In genomic region chr7:5486389-5486755, GRCh38 we compare ENCODE assay signal across 8 cellular contexts. TPM values are rescaled to one million over a fixed set of nuclear protein-coding genes. Genes with fewer than 3 reads are reported as not detected.
A peak's percentile ranks its signal among the peaks of the same experiment; 100 is the strongest.
DNase-seq lines count a peak whose midpoint lies in the region; ATAC-seq and TF ChIP-seq lines count a peak whose summit lies in the region.
"Not testable (repeated sequence)": the region's sequence is repeated elsewhere in the genome, so short reads cannot be mapped to it uniquely, and the experiment has no call there.

No MANE protein-coding gene starts in this region.

- not testable (repeated sequence) for DNase-seq in CD4-positive, alpha-beta memory T cell; SK-N-MC (ENCODE audit: low read depth, low spot score); activated naive CD8-positive, alpha-beta T cell treated with anti-CD3 and anti-CD28 coated beads, Interleukin-2, amount 50 U/mL, for 24 hours; endothelial cell (ENCODE audit: low spot score); left lung; osteoblast (ENCODE audit: insufficient read length, low spot score, missing footprints)

- H3K27ac ChIP-seq in CD4-positive, alpha-beta memory T cell (ENCODE audit: low read depth, low read length) = peak overlapping the region; percentile 6
- not testable (repeated sequence) for H3K27ac ChIP-seq in SK-N-MC; left lung; osteoblast (ENCODE audit: low read depth, low read length); thymus (ENCODE audit: low read depth)

- peaks cover 15% of the 10 kb centered on the region for H4K20me1 ChIP-seq in osteoblast (ENCODE audit: insufficient read depth, low read length)

- H3K9me3 Mint-ChIP-seq in CD4-positive, alpha-beta memory T cell; activated naive CD8-positive, alpha-beta T cell treated with anti-CD3 and anti-CD28 coated beads, Interleukin-2, amount 50 U/mL, for 24 hours; endothelial cell (ENCODE audit: unreplicated experiment): not testable (repeated sequence)

- intact Hi-C loops in CD4-positive, alpha-beta memory T cell (cut with micrococcal nuclease); left lung (cut with DNase I): not testable (repeated sequence)

- H3K27ac Mint-ChIP-seq in CD4-positive, alpha-beta memory T cell = peak overlapping the region; percentile 35 to 91 (median 70)
- H3K27ac Mint-ChIP-seq in activated naive CD8-positive, alpha-beta T cell treated with anti-CD3 and anti-CD28 coated beads, Interleukin-2, amount 50 U/mL, for 24 hours = not testable (repeated sequence)
- peak overlapping the region; percentile 72 for H3K27ac Mint-ChIP-seq in endothelial cell (ENCODE audit: unreplicated experiment)

- H3K4me1 ChIP-seq in CD4-positive, alpha-beta memory T cell (ENCODE audit: insufficient read depth, low read length); osteoblast (ENCODE audit: insufficient read depth, low read length): not testable (repeated sequence)
- peaks cover under 1 to 18% of the 10 kb centered on the region in 2 donors for H3K4me1 ChIP-seq in left lung
- peaks cover 11% of the 10 kb centered on the region for H3K4me1 ChIP-seq in thymus (ENCODE audit: control insufficient read depth, insufficient read depth, low read length)

- peak overlapping the region; percentile 86 to 93 (median 90) for H3K4me3 Mint-ChIP-seq in CD4-positive, alpha-beta memory T cell
- H3K4me3 Mint-ChIP-seq in activated naive CD8-positive, alpha-beta T cell treated with anti-CD3 and anti-CD28 coated beads, Interleukin-2, amount 50 U/mL, for 24 hours = peak overlapping the region; percentile 81
- peak overlapping the region; percentile 82 for H3K4me3 Mint-ChIP-seq in endothelial cell (ENCODE audit: unreplicated experiment)

- H3K4me1 Mint-ChIP-seq in CD4-positive, alpha-beta memory T cell = peaks cover 4 to 14% (median 8%) of the 10 kb centered on the region in 4 donors
- H3K4me1 Mint-ChIP-seq in activated naive CD8-positive, alpha-beta T cell treated with anti-CD3 and anti-CD28 coated beads, Interleukin-2, amount 50 U/mL, for 24 hours = peaks cover 19% of the 10 kb centered on the region
- not testable (repeated sequence) for H3K4me1 Mint-ChIP-seq in endothelial cell (ENCODE audit: unreplicated experiment)

- H3K79me2 ChIP-seq in osteoblast (ENCODE audit: insufficient read depth, low read length) = peaks cover 19% of the 10 kb centered on the region

- CTCF ChIA-PET in CD4-positive, alpha-beta memory T cell (lab: Charles Lee; ENCODE audit: partially characterized antibody) = interaction anchor here (1.0 kb wide), 1 partner anchor 16 kb away, joined by 3 read pairs; no protein-coding TSS in a partner anchor

- H3K9me3 ChIP-seq in CD4-positive, alpha-beta memory T cell (ENCODE audit: control insufficient read depth in 1 of 2, low read length in 2 of 2); SK-N-MC (ENCODE audit: low read depth, low read length); left lung; osteoblast (ENCODE audit: low read depth, low read length); thymus (ENCODE audit: control insufficient read depth): not testable (repeated sequence)

- H3K36me3 Mint-ChIP-seq in CD4-positive, alpha-beta memory T cell; activated naive CD8-positive, alpha-beta T cell treated with anti-CD3 and anti-CD28 coated beads, Interleukin-2, amount 50 U/mL, for 24 hours (ENCODE audit: low read depth); endothelial cell (ENCODE audit: low read depth, unreplicated experiment): not testable (repeated sequence)

- not testable (repeated sequence) for H3K36me3 ChIP-seq in CD4-positive, alpha-beta memory T cell (ENCODE audit: insufficient read depth, low read length); SK-N-MC (ENCODE audit: insufficient read depth, low read length); osteoblast (ENCODE audit: insufficient read depth, low read length); thymus (ENCODE audit: control insufficient read depth, insufficient read depth)
- H3K36me3 ChIP-seq in left lung = peaks cover 0 to 37% of the 10 kb centered on the region in 2 donors

- ATAC-seq in HG03066 (IDR thresholded peaks at IDR 0.05; ENCODE audit: low read depth, unreplicated experiment) = peak; percentile 10
- ATAC-seq in activated naive CD8-positive, alpha-beta T cell treated with anti-CD3 and anti-CD28 coated beads, Interleukin-2, amount 50 U/mL, for 24 hours; left lung: not testable (repeated sequence)

- H3K4me2 ChIP-seq in osteoblast (ENCODE audit: insufficient read depth, low read length) = peak overlapping the region; percentile 82

- 43% methylated on average over 8 of the region's 8 CpGs for WGBS in thymus

- POLR2A ChIA-PET in CD4-positive, alpha-beta memory T cell (lab: Charles Lee; ENCODE audit: partially characterized antibody) = not testable (repeated sequence)

- peak overlapping the region; percentile 42 to 77 for H3K4me3 ChIP-seq in CD4-positive, alpha-beta memory T cell (ENCODE audit: low read length in 2 of 2)
- peak overlapping the region; percentile 74 for H3K4me3 ChIP-seq in SK-N-MC
- H3K4me3 ChIP-seq in left lung = peak overlapping the region; percentile 27 to 57
- peak overlapping the region; percentile 74 for H3K4me3 ChIP-seq in osteoblast (ENCODE audit: insufficient read depth, low read length)
- peak overlapping the region; percentile 69 for H3K4me3 ChIP-seq in thymus (ENCODE audit: low read length)

- not testable (repeated sequence) for H3K27me3 ChIP-seq in CD4-positive, alpha-beta memory T cell (ENCODE audit: insufficient read depth, low read length); left lung; osteoblast (ENCODE audit: insufficient read depth, low read length); thymus (ENCODE audit: control insufficient read depth, insufficient read depth)

- H3K9ac ChIP-seq in SK-N-MC (ENCODE audit: insufficient read length) = not testable (repeated sequence)

- H2AFZ ChIP-seq in osteoblast (ENCODE audit: low read length) = peak overlapping the region; percentile 73

- TF ChIP-seq CTCF in endothelial cell (IDR thresholded peaks at IDR 0.05; ENCODE audit: unreplicated experiment); left lung (IDR thresholded peaks at IDR 0.05); osteoblast (IDR thresholded peaks at IDR 0.05; ENCODE audit: extremely low read depth, low read depth, low read length): not testable (repeated sequence)

- H3K27me3 Mint-ChIP-seq in CD4-positive, alpha-beta memory T cell; activated naive CD8-positive, alpha-beta T cell treated with anti-CD3 and anti-CD28 coated beads, Interleukin-2, amount 50 U/mL, for 24 hours; endothelial cell (ENCODE audit: unreplicated experiment): not testable (repeated sequence)

RNA-seq across cellular contexts. Expression of gene FBXL18, which starts 27.2 kb away (rescaled TPM):
- 10 to 100 TPM; 10.8 to 10.9 TPM for total RNA-seq in CD4-positive, alpha-beta memory T cell
- polyA plus RNA-seq in CD4-positive, alpha-beta memory T cell = 1 to 10 TPM in 1 of 2 donors, under 1 TPM in 1; 0.34 to 2.1 TPM
- total RNA-seq in endothelial cell (ENCODE audit: unreplicated experiment) = 14.5 TPM
- 10 to 100 TPM; 11.8 to 12.1 TPM for total RNA-seq in left lung
- 8.8 and 9.4 TPM in 2 replicates for total RNA-seq in osteoblast
- 1.6 TPM for polyA plus RNA-seq in thymus

RNA-seq across cellular contexts. Expression of gene ACTB, which starts 44.0 kb away (rescaled TPM):
- 1,000 to 10,000 TPM; 2,333 to 2,422 TPM for total RNA-seq in CD4-positive, alpha-beta memory T cell
- over 10,000 TPM; 12,401 to 16,420 TPM for polyA plus RNA-seq in CD4-positive, alpha-beta memory T cell
- total RNA-seq in endothelial cell (ENCODE audit: unreplicated experiment) (5,848 TPM), left lung (1,000 to 10,000 TPM; 5,052 to 7,325 TPM), osteoblast (3,672 and 4,357 TPM in 2 replicates)
- 9,031 TPM for polyA plus RNA-seq in thymus
